In the genomic region with DNA sequence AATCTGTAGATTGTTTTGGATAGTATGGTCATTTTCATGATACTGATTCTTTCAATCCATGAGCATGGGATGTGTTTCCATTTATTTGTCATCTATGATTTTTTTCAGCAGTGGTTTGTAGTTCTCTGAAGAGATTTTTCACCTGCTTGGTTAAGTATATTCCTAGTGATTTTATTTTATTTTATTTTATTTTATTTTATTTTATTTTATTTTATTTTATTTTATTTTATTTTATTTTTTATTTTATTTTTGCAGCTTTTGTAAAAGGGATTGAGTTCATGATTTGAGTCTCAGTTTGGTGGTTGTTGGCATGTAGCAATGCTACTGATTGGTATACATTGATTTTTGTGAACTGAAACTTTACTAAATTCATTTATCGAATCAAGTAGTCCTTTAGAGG, we compare ENCODE assay signal across 6 cellular contexts.
"Had no signal": no experiment of that assay in that cellular context is flagged by ENCODE, and none has a peak within 500 bp of the region (broad histone marks: within the 10 kb centered on the region; RNA-seq: fewer than 3 reads in every experiment).

No MANE protein-coding gene starts in this region.

- FAIRE-seq: HepG2, HTR-8/SVneo, K562 had no signal

- H3K4me1 Mint-ChIP-seq: IgD-negative memory B cell had no signal

- H3K27me3 Mint-ChIP-seq: IgD-negative memory B cell had no signal

- DNase-seq: IMR-90, KBM-7 had no signal

- H3K4me3 Mint-ChIP-seq: IgD-negative memory B cell had no signal

- H3K27ac Mint-ChIP-seq: IgD-negative memory B cell had no signal

- ATAC-seq: HepG2, K562 had no signal
